In genomic region chr4:96839441-96839840, GRCh38 we compare ENCODE assay signal across 1 cellular context.
TF ChIP-seq lines count a peak whose summit lies in the region.

No MANE protein-coding gene starts in this region.

TF ChIP-seq in GM12878, 131 proteins besides CTCF, POLR2A, EP300 and RAD21 (continued from another document):
- TF ChIP-seq ZNF24 (IDR thresholded peaks at IDR 0.05) = peak; percentile 92
- peak; percentile 91 for TF ChIP-seq DPF2 (IDR thresholded peaks at IDR 0.05)
- TF ChIP-seq RELA (IDR thresholded peaks at IDR 0.05; ENCODE audit: borderline replicate concordance, partially characterized antibody) = no peak
- TF ChIP-seq BACH1 (IDR thresholded peaks at IDR 0.05; ENCODE audit: borderline replicate concordance) = peak; percentile 68; the same call in 1 of the 2 replicates
- TF ChIP-seq IRF4 (IDR thresholded peaks at IDR 0.05; ENCODE audit: low read depth, low read length) = 0 out of 2 replicates have a peak, but pooled peaks have one; percentile 13
- peak; percentile 21; the same call in 1 of the 2 replicates for TF ChIP-seq RUNX3 (IDR thresholded peaks at IDR 0.05; ENCODE audit: low read length)
